Comparison of ENCODE assay signal across 9 cellular contexts in the genomic region with DNA sequence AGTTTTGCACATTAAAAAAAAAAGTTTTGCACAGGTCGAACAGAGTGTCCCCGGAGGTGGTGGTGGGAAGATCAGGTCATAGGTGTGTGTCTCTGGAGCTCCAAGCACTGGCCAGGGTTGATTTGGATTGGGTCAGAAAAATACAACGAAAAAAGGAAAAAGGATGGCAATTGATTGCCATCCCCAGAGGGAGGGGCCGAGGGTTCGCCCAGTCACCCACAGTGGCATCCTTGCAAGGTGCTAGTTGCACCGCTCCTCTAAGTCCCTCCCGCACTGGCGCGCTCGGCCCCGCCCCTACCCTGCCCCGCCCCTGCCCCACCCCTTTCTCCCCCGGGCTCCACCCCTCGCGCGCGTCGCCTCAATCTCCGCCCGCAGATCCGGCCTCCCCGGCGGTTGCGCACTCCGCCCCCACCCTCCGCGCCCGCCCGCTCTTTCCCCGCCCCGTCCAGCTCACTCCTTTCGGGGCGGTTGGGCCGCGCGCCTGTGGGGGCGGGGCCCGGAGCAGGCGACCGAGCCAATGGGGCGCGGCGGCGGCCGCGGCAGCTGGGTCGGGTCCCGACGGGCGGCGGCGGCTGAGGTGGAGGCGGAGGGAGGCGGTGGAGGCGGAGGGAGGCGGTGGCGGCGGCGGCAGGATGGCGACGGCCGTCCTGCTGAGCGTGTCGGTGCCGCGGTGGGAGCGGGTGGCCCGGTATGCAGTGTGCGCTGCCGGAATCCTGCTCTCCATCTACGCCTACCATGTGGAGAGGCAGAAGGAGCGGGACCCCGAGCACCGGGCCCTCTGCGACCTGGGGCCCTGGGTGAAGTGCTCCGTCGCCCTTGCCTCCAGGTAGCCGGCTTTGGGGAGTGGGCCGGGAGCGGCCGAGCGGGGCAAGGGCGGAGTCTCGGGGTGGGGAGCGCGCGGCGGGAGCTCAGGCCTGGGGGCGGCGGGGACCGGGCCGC. TPM values are rescaled to one million over a fixed set of nuclear protein-coding genes. Genes with fewer than 3 reads are reported as not detected.
DNase-seq lines count a peak whose midpoint lies in the region; ATAC-seq, FAIRE-seq and TF ChIP-seq lines count a peak whose summit lies in the region.
"Had no signal": no experiment of that assay in that cellular context is flagged by ENCODE, and none has a peak within 500 bp of the region (broad histone marks: within the 10 kb centered on the region; RNA-seq: fewer than 3 reads in every experiment).

No MANE protein-coding gene starts in this region.

- peak overlapping the region; percentile 79 for H3K4me3 Mint-ChIP-seq in central memory CD8-positive, alpha-beta T cell

- H3K27ac ChIP-seq in kidney (ENCODE audit: low read depth in 2 of 2, low read length in 2 of 2): peak overlapping the region; percentile 32 to 65

- peak overlapping the region; percentile 81 for H3K27ac Mint-ChIP-seq in central memory CD8-positive, alpha-beta T cell (ENCODE audit: low read depth)

- no peaks in the 10 kb centered on the region for H3K36me3 ChIP-seq in kidney (ENCODE audit: control insufficient read depth in 1 of 2, insufficient read depth in 2 of 2, low read length in 2 of 2)

- no peak for TF ChIP-seq CTCF in kidney (IDR thresholded peaks at IDR 0.05; ENCODE audit: borderline replicate concordance, extremely low read depth, insufficient read depth)

- H3K4me1 Mint-ChIP-seq in central memory CD8-positive, alpha-beta T cell: peaks cover 12% of the 10 kb centered on the region

- H3K9me3 Mint-ChIP-seq in central memory CD8-positive, alpha-beta T cell: no peaks in the 10 kb centered on the region

- intact Hi-C loops in kidney (cut with DNase I): no loop called here

- no peak for FAIRE-seq in kidney (lab: Jason Lieb, UNC)
- FAIRE-seq: TTC549 had no signal

- no peaks in the 10 kb centered on the region for H3K9me3 ChIP-seq in kidney (ENCODE audit: control insufficient read depth in 1 of 2, low read length in 2 of 2)

- H3K4me1 ChIP-seq in kidney (ENCODE audit: control insufficient read depth in 1 of 2, insufficient read depth in 1 of 2, low read depth in 1 of 2, low read length in 2 of 2): peaks cover 0 to 9% of the 10 kb centered on the region in 2 donors

- no peaks in the 10 kb centered on the region for H3K27me3 Mint-ChIP-seq in central memory CD8-positive, alpha-beta T cell

- ATAC-seq in GM19025 (IDR thresholded peaks at IDR 0.05; ENCODE audit: low read depth, unreplicated experiment): peak; percentile 88
- peak; percentile 93 for ATAC-seq in HG03196 (IDR thresholded peaks at IDR 0.05; ENCODE audit: unreplicated experiment)
- peak; percentile 85 for ATAC-seq in central memory CD8-positive, alpha-beta T cell (replicated peaks; ENCODE audit: extremely low read depth, poor library complexity, severe bottlenecking)

- H3K9ac ChIP-seq in kidney (ENCODE audit: low read length in 2 of 2): no peak overlapping the region

- peaks cover 2% of the 10 kb centered on the region for H3K36me3 Mint-ChIP-seq in central memory CD8-positive, alpha-beta T cell (ENCODE audit: insufficient read depth)

- DNase-seq in AG20443 (ENCODE audit: low spot score) (peak; percentile 98), NCI-H226 (peak; percentile 81), kidney (peak; percentile 98)
- peak; percentile 84 to 94 (median 90) for DNase-seq in activated CD4-positive, CD25-positive, alpha-beta regulatory T cell (lab: John Stamatoyannopoulos, UW)
- DNase-seq in central memory CD8-positive, alpha-beta T cell (ENCODE audit: low spot score in 2 of 2): peak; percentile 72 to 84
- peak; percentile 82 to 91 for DNase-seq in stimulated activated CD4-positive, alpha-beta T cell treated with anti-CD3 and anti-CD28 coated beads, Interleukin-15, amount 100 ng/mL, for 48 hours (ENCODE audit: low read depth in 2 of 2)

- H3K4me3 ChIP-seq in kidney (ENCODE audit: low read length in 2 of 2): peak overlapping the region; percentile 48 to 52

RNA-seq across cellular contexts. Expression of gene ERV3-1, which starts 31.5 kb away (rescaled TPM):
- total RNA-seq in kidney: 15.2 TPM
- polyA plus RNA-seq in kidney (ENCODE audit: insufficient read depth, low read depth, low replicate concordance): 6.5 TPM

RNA-seq across cellular contexts. Expression of gene ZNF117, which starts 47.2 kb away (rescaled TPM):
- total RNA-seq in kidney: 12.6 TPM
- 4.7 TPM for polyA plus RNA-seq in kidney (ENCODE audit: insufficient read depth, low read depth, low replicate concordance)

Comparison
In these comparisons a context has a peak if more than half of its experiments do, and no peak if none do; other contexts are left out.
1. Peak in every context shown above with its lines: DNase-seq, ATAC-seq, H3K4me3 ChIP-seq and H3K27ac ChIP-seq.